In genomic region chr4:177479063-177479462, GRCh38 we compare ENCODE assay signal across 18 cellular contexts. TPM values are rescaled to one million over a fixed set of nuclear protein-coding genes. Genes with fewer than 3 reads are reported as not detected.
DNase-seq lines count a peak whose midpoint lies in the region; ATAC-seq and TF ChIP-seq lines count a peak whose summit lies in the region.
"Had no signal": no experiment of that assay in that cellular context is flagged by ENCODE, and none has a peak within 500 bp of the region (broad histone marks: within the 10 kb centered on the region; RNA-seq: fewer than 3 reads in every experiment).

No MANE protein-coding gene starts in this region.

- no TSS peak for BruUV-seq in IMR-90 (replicated peaks; lab: Mats Ljungman, UMichigan)

- no peak overlapping the region for H2AFZ ChIP-seq in IMR-90 (replicated peaks; ENCODE audit: low read length, poor library complexity)

- H2BK15ac ChIP-seq in IMR-90 (ENCODE audit: low read depth, low read length) = peak overlapping the region; percentile 66; the same call in 1 of the 3 replicates

- peaks cover 0 to 3% of the 10 kb centered on the region in 2 experiments; a peak in 1 of 4 replicates for H3K79me1 ChIP-seq in IMR-90 (ENCODE audit: low read depth in 1 of 2, low read length in 2 of 2)

- TF ChIP-seq POLR2A in IMR-90 (IDR thresholded peaks at IDR 0.05; ENCODE audit: low read depth, low read length) = no peak

- intact Hi-C loops in IMR-90 (cut with micrococcal nuclease) = no loop called here

- no CpG with 5 or more reads among the region's 4 CpGs for WGBS in IMR-90 (ENCODE audit: extremely low coverage in 2 of 2, insufficient read length in 1 of 2), 2 experiments

- no peaks in the 10 kb centered on the region for H4K20me1 ChIP-seq in IMR-90 (ENCODE audit: insufficient read depth, low read length)
- H4K20me1 ChIP-seq: BLaER1 treated with 17β-estradiol and CSF1 and Interleukin-3, amounts not matched to agents 10 nM and 100 nM had no signal

- H3K4ac ChIP-seq in IMR-90 (ENCODE audit: low read depth, low read length) = peak overlapping the region; percentile 63; the same call in 1 of the 2 replicates

- H4K5ac ChIP-seq in IMR-90 (ENCODE audit: low read depth, low read length) = peak overlapping the region; percentile 82; the same call in 1 of the 2 replicates

- H3K27me3 ChIP-seq in BE2C (no peaks in the 10 kb centered on the region), IMR-90 (ENCODE audit: control insufficient read depth, insufficient read depth, low read length) (no peaks in the 10 kb centered on the region)
- H3K27me3 ChIP-seq: BLaER1 treated with 17β-estradiol and CSF1 and Interleukin-3, amounts not matched to agents 10 nM and 100 nM had no signal

- H2AK5ac ChIP-seq in IMR-90 (ENCODE audit: low read depth, low read length) = no peak overlapping the region

- H3K27ac ChIP-seq in IMR-90 (ENCODE audit: insufficient read depth, low read length) = no peak overlapping the region
- H3K27ac ChIP-seq: A549; BLaER1 treated with 17β-estradiol and CSF1 and Interleukin-3, amounts not matched to agents 10 nM and 100 nM had no signal

- TF ChIP-seq CTCF in BE2C (IDR thresholded peaks at IDR 0.05; ENCODE audit: low read depth, low read length) = no peak
- TF ChIP-seq CTCF in IMR-90 (conservative IDR thresholded peaks at IDR 0.05; ENCODE audit: low read depth, low read length) = no peak
- TF ChIP-seq CTCF in fibroblast of villous mesenchyme (IDR thresholded peaks at IDR 0.05; ENCODE audit: insufficient read depth, low read depth, low read length) = no peak

- H4K8ac ChIP-seq in IMR-90 (ENCODE audit: low read depth in 2 of 2, low read length in 2 of 2) = peak overlapping the region; percentile 44 to 50; a peak in 2 of 4 replicates

- CTCF ChIA-PET in IMR-90 (lab: Yijun Ruan, JAX) = interaction anchor here (0.6 kb wide), 1 partner anchor 15 kb away, joined by 3 read pairs; no protein-coding TSS in a partner anchor

- no peak overlapping the region; the same call in 1 of the 2 replicates for H3K4me2 ChIP-seq in IMR-90 (ENCODE audit: low read depth, low read length)
- H3K4me2 ChIP-seq: A549; BLaER1 treated with 17β-estradiol and CSF1 and Interleukin-3, amounts not matched to agents 10 nM and 100 nM had no signal

- peak overlapping the region; percentile 17; the same call in 1 of the 2 replicates for H4K91ac ChIP-seq in IMR-90 (ENCODE audit: insufficient read depth, low read depth, low read length)

- no peak overlapping the region for H2AK9ac ChIP-seq in IMR-90 (replicated peaks; ENCODE audit: low read depth, low read length, poor library complexity)

- no peak for TF ChIP-seq RAD21 in IMR-90 (IDR thresholded peaks at IDR 0.05; ENCODE audit: low read length)

- POLR2A ChIA-PET in IMR-90 (lab: Charles Lee; ENCODE audit: unreplicated experiment) = no interaction called here

- H3K9me3 ChIP-seq in BE2C (no peaks in the 10 kb centered on the region), IMR-90 (ENCODE audit: control insufficient read depth, insufficient read depth, low read length) (no peaks in the 10 kb centered on the region)
- H3K9me3 ChIP-seq: A549; BLaER1 treated with 17β-estradiol and CSF1 and Interleukin-3, amounts not matched to agents 10 nM and 100 nM; HAP-1 had no signal

- in situ Hi-C loops in IMR-90 (cut with MboI; ENCODE audit: low sequenced_read_pairs) (no loop called here), ACHN (cut with HindIII; ENCODE audit: low pct_ligation_motif_present, low pct_unique_long_range_greater_than_20kb, low sequenced_read_pairs) (no loop called here)

- peak overlapping the region; percentile 53; the same call in 1 of the 2 replicates for H3K23ac ChIP-seq in IMR-90 (ENCODE audit: low read depth, low read length)

- H3K9me1 ChIP-seq in IMR-90 (ENCODE audit: insufficient read depth, low read length) = no peaks in the 10 kb centered on the region; the same call in 1 of the 2 replicates

- peak overlapping the region; percentile 87 for H2BK120ac ChIP-seq in IMR-90 (ENCODE audit: low read depth, low read length)

- H3K18ac ChIP-seq in IMR-90 (ENCODE audit: low read depth, low read length) = peak overlapping the region; percentile 94; the same call in 1 of the 2 replicates

- H3K4me3 ChIP-seq in BE2C (ENCODE audit: low read depth, low read length) (peak overlapping the region; percentile 20), IMR-90 (ENCODE audit: insufficient read depth, low read depth, low read length) (no peak overlapping the region), fibroblast of villous mesenchyme (ENCODE audit: low read depth, low read length) (no peak overlapping the region)
- H3K4me3 ChIP-seq: A549; BLaER1 treated with 17β-estradiol and CSF1 and Interleukin-3, amounts not matched to agents 10 nM and 100 nM; HAP-1 had no signal

- H3K56ac ChIP-seq in IMR-90 (ENCODE audit: extremely low read depth, insufficient read depth, low read length) = no peak overlapping the region

- H3K14ac ChIP-seq in IMR-90 (replicated peaks; ENCODE audit: low read depth, low read length) = no peak overlapping the region; the same call in 1 of the 2 replicates

- peak overlapping the region; percentile 68 for H2BK5ac ChIP-seq in IMR-90 (ENCODE audit: low read depth, low read length, poor library complexity, severe bottlenecking)

- H3K4me1 ChIP-seq in BE2C (peaks cover 10% of the 10 kb centered on the region), IMR-90 (ENCODE audit: control insufficient read depth, insufficient read depth, low read length) (peaks cover 9% of the 10 kb centered on the region)

- dilution Hi-C loops in IMR-90 (cut with HindIII; ENCODE audit: low sequenced_read_pairs, unreplicated experiment) = no loop called here

- H2BK20ac ChIP-seq in IMR-90 (ENCODE audit: low read depth, low read length) = peak overlapping the region; percentile 85

- DNase-seq in BE2C (no peak), IMR-90 (peak; percentile 13), fibroblast of villous mesenchyme (ENCODE audit: low read depth) (peak; percentile 39), NCI-H128 (lab: John Stamatoyannopoulos, UW; ENCODE audit: unreplicated experiment) (no peak), ACHN (no peak)
- DNase-seq: 8988T; Calu3; CD4-positive, alpha-beta T cell; COR-L47; DMS53; DMS79 treated with DMSO at 0.1 percent for 48 hours; GF-D8; GOT3 had no signal

- H3K36me3 ChIP-seq in BE2C (no peaks in the 10 kb centered on the region), IMR-90 (ENCODE audit: control insufficient read depth, insufficient read depth, low read length) (no peaks in the 10 kb centered on the region)
- H3K36me3 ChIP-seq: BLaER1 treated with 17β-estradiol and CSF1 and Interleukin-3, amounts not matched to agents 10 nM and 100 nM; HAP-1 had no signal

- ATAC-seq in IMR-90 (ENCODE audit: low read depth) = no peak
- ATAC-seq in SK-N-SH treated with all-trans-retinoic acid at 6 μM for 48 hours = no peak
- no peak for ATAC-seq in HG03460 (IDR thresholded peaks at IDR 0.05; ENCODE audit: unreplicated experiment)
- ATAC-seq: A549 had no signal

- H3K9ac ChIP-seq in IMR-90 (ENCODE audit: low read depth, low read length) = no peak overlapping the region
- H3K9ac ChIP-seq: BLaER1 treated with 17β-estradiol and CSF1 and Interleukin-3, amounts not matched to agents 10 nM and 100 nM had no signal

TF ChIP-seq in IMR-90, 13 proteins besides CTCF, POLR2A, EP300 and RAD21 (continues in another document):
- TF ChIP-seq SMC3 (IDR thresholded peaks at IDR 0.05; ENCODE audit: low read depth, low read length) (no peak), NFE2L2 (IDR thresholded peaks at IDR 0.05; ENCODE audit: low read depth, low read length) (no peak), MAFK (IDR thresholded peaks at IDR 0.05; ENCODE audit: low read depth, low read length) (no peak), ELK1 (IDR thresholded peaks at IDR 0.05; ENCODE audit: borderline replicate concordance, low read depth, low read length) (no peak), MAZ (IDR thresholded peaks at IDR 0.05; ENCODE audit: borderline replicate concordance, low read depth, low read length) (no peak), RFX5 (IDR thresholded peaks at IDR 0.05; ENCODE audit: low read depth, low read length) (no peak), FOS (IDR thresholded peaks at IDR 0.05; ENCODE audit: low read depth, low read length) (no peak), CEBPB (IDR thresholded peaks at IDR 0.05; ENCODE audit: low read depth, low read length) (no peak)

TF ChIP-seq in SK-N-SH treated with all-trans-retinoic acid at 6 μM for 48 hours, 23 proteins besides CTCF, POLR2A, EP300 and RAD21:
- TF ChIP-seq BACH2 (CRISPR knock-in tag; IDR thresholded peaks at IDR 0.05; ENCODE audit: borderline replicate concordance) (no peak), SNAI2 (CRISPR knock-in tag; IDR thresholded peaks at IDR 0.05) (no peak), ISL1 (CRISPR knock-in tag; IDR thresholded peaks at IDR 0.05) (peak; percentile 55; the same call in 1 of the 2 replicates)

RNA-seq across cellular contexts. Expression of gene AGA, which starts 36.8 kb away (rescaled TPM):
- polyA plus RNA-seq in BE2C (2012; ENCODE audit: insufficient read depth, insufficient read length, low read depth) = 10.8 TPM
- total RNA-seq in IMR-90 (2012; rRNA removed) (35.8 and 38.5 TPM in 2 replicates), fibroblast of villous mesenchyme (26.3 and 65.7 TPM in 2 replicates)
- 24.7 and 26.3 TPM in 2 replicates for polyA plus RNA-seq in IMR-90 (2012; rRNA removed)
- polyA plus RNA-seq in IMR-90 (2012; cell fraction: cytosol; rRNA removed) = 21.4 and 27.6 TPM in 2 replicates
- polyA plus RNA-seq in IMR-90 (2012; cell fraction: nucleus; rRNA removed; ENCODE audit: low replicate concordance) = 9.2 and 18.4 TPM in 2 replicates

Comparison
In these comparisons a context has a peak if more than half of its experiments do, and no peak if none do; other contexts are left out.
1. DNase-seq: peak in IMR-90 (single experiment) and fibroblast of villous mesenchyme (single experiment); none in BE2C (single experiment), NCI-H128 (single experiment) and ACHN (single experiment).